1 cellular context compared by ENCODE assay signal in the genomic region with DNA sequence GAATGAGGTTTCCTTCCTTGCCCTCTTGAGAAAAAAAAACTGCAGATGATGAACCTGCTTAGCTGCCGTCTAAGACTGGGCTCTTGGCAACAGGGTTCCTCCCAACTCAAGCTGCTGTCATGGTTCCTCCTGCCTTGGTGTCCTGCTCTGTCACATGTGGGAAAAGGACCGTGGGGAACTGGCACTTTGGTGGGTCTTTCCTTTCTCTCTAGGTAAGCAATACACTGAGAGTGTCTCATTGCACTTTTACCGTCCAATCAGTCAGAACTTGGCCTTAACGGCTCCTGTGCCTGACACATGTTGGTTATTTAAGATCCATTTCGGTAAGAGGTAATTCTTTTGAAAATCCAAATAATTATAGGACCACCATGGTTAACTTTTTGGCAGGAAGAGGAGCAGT.
TF ChIP-seq lines count a peak whose summit lies in the region.

No MANE protein-coding gene starts in this region.

TF ChIP-seq in H1, 55 proteins besides CTCF, POLR2A, EP300 and RAD21:
- TF ChIP-seq TAF7 (optimal IDR thresholded peaks at IDR 0.05; ENCODE audit: borderline replicate concordance, low read depth, low read length) = no peak
- no peak for TF ChIP-seq RNF2 (IDR thresholded peaks at IDR 0.05; ENCODE audit: borderline replicate concordance, low read depth, low read length, missing control alignments, poor library complexity, severe bottlenecking)
- TF ChIP-seq HDAC2 (IDR thresholded peaks at IDR 0.05; ENCODE audit: borderline replicate concordance in 1 of 2, low read depth in 2 of 2, low read length in 2 of 2) = no peak
- no peak for TF ChIP-seq KDM1A (IDR thresholded peaks at IDR 0.05; ENCODE audit: borderline replicate concordance, low read length)
- TF ChIP-seq, protein P1, sequence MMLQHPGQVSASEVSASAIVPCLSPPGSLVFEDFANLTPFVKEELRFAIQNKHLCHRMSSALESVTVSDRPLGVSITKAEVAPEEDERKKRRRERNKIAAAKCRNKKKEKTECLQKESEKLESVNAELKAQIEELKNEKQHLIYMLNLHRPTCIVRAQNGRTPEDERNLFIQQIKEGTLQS (IDR thresholded peaks at IDR 0.05; ENCODE audit: insufficient read depth, low read depth, low read length) = no peak
- TF ChIP-seq FOSL1 (IDR thresholded peaks at IDR 0.05; ENCODE audit: insufficient read depth, low read depth, low read length) = no peak
- TF ChIP-seq PHF8 (conservative IDR thresholded peaks at IDR 0.05; ENCODE audit: low read depth, low read length) = no peak
